1 cellular context compared by ENCODE assay signal in genomic region chr19:3012059-3012458, GRCh38. TPM values are rescaled to one million over a fixed set of nuclear protein-coding genes. Genes with fewer than 3 reads are reported as not detected.
"Had no signal": no experiment of that assay in that cellular context is flagged by ENCODE, and none has a peak within 500 bp of the region (broad histone marks: within the 10 kb centered on the region; RNA-seq: fewer than 3 reads in every experiment).

No MANE protein-coding gene starts in this region.

RNA-seq across cellular contexts. Expression of gene TLE6, which starts 34.7 kb away (rescaled TPM):
- total RNA-seq: skeletal muscle tissue had no signal
